9 cellular contexts compared by ENCODE assay signal in the genomic region with DNA sequence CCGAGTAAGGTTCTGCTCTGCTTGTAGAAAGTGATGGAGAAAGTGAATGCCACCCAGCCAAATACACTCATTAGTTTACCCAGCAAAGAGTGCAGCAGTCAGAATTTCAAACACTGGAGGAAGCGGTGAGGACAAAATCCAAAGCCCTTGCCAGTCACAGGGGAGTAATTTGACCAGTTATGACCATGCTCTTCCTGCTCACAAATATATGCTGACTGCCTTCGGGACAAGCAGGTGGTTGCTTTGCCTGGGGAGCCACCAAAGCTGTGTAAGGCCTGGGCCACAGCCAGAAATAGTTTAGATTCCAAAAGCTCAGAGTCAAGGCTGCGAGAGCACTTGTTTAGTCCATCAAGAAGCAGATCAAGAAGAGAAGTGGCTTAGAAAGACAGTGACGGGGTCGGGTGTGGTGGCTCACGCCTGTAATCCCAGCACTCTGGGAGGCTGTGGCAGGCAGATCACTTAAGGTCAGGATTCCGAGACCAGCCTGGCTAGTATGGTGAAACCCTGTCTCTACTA. TPM values are rescaled to one million over a fixed set of nuclear protein-coding genes. Genes with fewer than 3 reads are reported as not detected.
DNase-seq lines count a peak whose midpoint lies in the region; ATAC-seq, FAIRE-seq and TF ChIP-seq lines count a peak whose summit lies in the region.
"Had no signal": no experiment of that assay in that cellular context is flagged by ENCODE, and none has a peak within 500 bp of the region (broad histone marks: within the 10 kb centered on the region; RNA-seq: fewer than 3 reads in every experiment).

No MANE protein-coding gene starts in this region.

- H3K9me3 Mint-ChIP-seq in natural killer cell: no peaks in the 10 kb centered on the region

- DNase-seq in NCI-H1105 (lab: John Stamatoyannopoulos, UW): peak; percentile 14
- DNase-seq in bronchial epithelial cell (ENCODE audit: low read depth): peak; percentile 58
- DNase-seq in mucosa of gallbladder (ENCODE audit: low spot score): peak; percentile 58
- no peak for DNase-seq in natural killer cell
- DNase-seq: activated naive CD4-positive, alpha-beta T cell treated with anti-CD3 and anti-CD28 coated beads, Interleukin-2, amount 10 ng/mL, durations not matched to agents 7 days and 5 days had no signal

- peak overlapping the region in 1 of 11 experiments; percentile 40; a peak in 1 of 22 replicates for H3K9ac ChIP-seq in BLaER1 treated with 17β-estradiol and CSF1 and Interleukin-3, amounts not matched to agents 10 nM and 100 nM

- peaks cover 0 to 42% (median 10%) of the 10 kb centered on the region in 10 experiments; a peak in 17 of 20 replicates for H3K4me1 ChIP-seq in BLaER1 treated with 17β-estradiol and CSF1 and Interleukin-3, amounts not matched to agents 10 nM and 100 nM

- H3K27me3 ChIP-seq in BLaER1 treated with 17β-estradiol and CSF1 and Interleukin-3, amounts not matched to agents 10 nM and 100 nM: no peaks in the 10 kb centered on the region
- H3K27me3 ChIP-seq in bronchial epithelial cell (ENCODE audit: control insufficient read depth, insufficient read depth, low read length): no peaks in the 10 kb centered on the region

- H3K4me1 Mint-ChIP-seq in natural killer cell: peaks cover 0 to 6% of the 10 kb centered on the region in 2 donors

- no peak overlapping the region for H3K27ac Mint-ChIP-seq in natural killer cell
- H3K27ac Mint-ChIP-seq: activated naive CD4-positive, alpha-beta T cell treated with anti-CD3 and anti-CD28 coated beads, Interleukin-2, amount 10 ng/mL, durations not matched to agents 7 days and 5 days had no signal

- H3K36me3 ChIP-seq in BLaER1 treated with 17β-estradiol and CSF1 and Interleukin-3, amounts not matched to agents 10 nM and 100 nM: peaks cover 0 to 7% (median 0%) of the 10 kb centered on the region in 11 experiments; a peak in 2 of 22 replicates
- H3K36me3 ChIP-seq in bronchial epithelial cell (ENCODE audit: control insufficient read depth, insufficient read depth, low read length): no peaks in the 10 kb centered on the region

- H4K20me1 ChIP-seq in BLaER1 treated with 17β-estradiol and CSF1 and Interleukin-3, amounts not matched to agents 10 nM and 100 nM: no peaks in the 10 kb centered on the region

- H3K27ac ChIP-seq in BLaER1 treated with 17β-estradiol and CSF1 and Interleukin-3, amounts not matched to agents 10 nM and 100 nM: no peak overlapping the region

- H3K27me3 Mint-ChIP-seq in natural killer cell (ENCODE audit: low read depth in 2 of 2): no peaks in the 10 kb centered on the region

- intact Hi-C loops in natural killer cell (cut with micrococcal nuclease): no loop called here

- TF ChIP-seq CTCF in bronchial epithelial cell (IDR thresholded peaks at IDR 0.05; ENCODE audit: insufficient read depth, low read length, severe bottlenecking) (no peak), natural killer cell (IDR thresholded peaks at IDR 0.05) (no peak)

- no peak for FAIRE-seq in bronchial epithelial cell (lab: Jason Lieb, UNC)

- H3K4me3 Mint-ChIP-seq in natural killer cell: no peak overlapping the region
- H3K4me3 Mint-ChIP-seq: activated naive CD4-positive, alpha-beta T cell treated with anti-CD3 and anti-CD28 coated beads, Interleukin-2, amount 10 ng/mL, durations not matched to agents 7 days and 5 days had no signal

- H3K4me2 ChIP-seq in BLaER1 treated with 17β-estradiol and CSF1 and Interleukin-3, amounts not matched to agents 10 nM and 100 nM: peak overlapping the region in 10 of 11 experiments; percentile 0 to 66 (median 21); a peak in 12 of 22 replicates

- no peak for ATAC-seq in GM19455 (IDR thresholded peaks at IDR 0.05; ENCODE audit: unreplicated experiment)
- no peak for ATAC-seq in GM18867 (IDR thresholded peaks at IDR 0.05; ENCODE audit: unreplicated experiment)
- no peak for ATAC-seq in GM18517 (IDR thresholded peaks at IDR 0.05; ENCODE audit: unreplicated experiment)
- ATAC-seq in natural killer cell: no peak

- peaks cover 9% of the 10 kb centered on the region for H3K36me3 Mint-ChIP-seq in natural killer cell

- peaks cover 23 to 33% (median 29%) of the 10 kb centered on the region in 11 experiments for H3K9me3 ChIP-seq in BLaER1 treated with 17β-estradiol and CSF1 and Interleukin-3, amounts not matched to agents 10 nM and 100 nM (replicated peaks in 1 of 11)

- no peak overlapping the region for H3K4me3 ChIP-seq in BLaER1 treated with 17β-estradiol and CSF1 and Interleukin-3, amounts not matched to agents 10 nM and 100 nM
- no peak overlapping the region for H3K4me3 ChIP-seq in bronchial epithelial cell (ENCODE audit: low read depth, low read length)

RNA-seq across cellular contexts. Expression of gene ATP13A3, which starts 51.0 kb away (rescaled TPM):
- 153 and 171 TPM in 2 replicates for total RNA-seq in bronchial epithelial cell
- 103 TPM for total RNA-seq in mucosa of gallbladder
- total RNA-seq in natural killer cell: 10 to 100 TPM; 62.9 to 79.2 (median 64.2) TPM
